Comparison of ENCODE assay signal across 12 cellular contexts in genomic region chr6:57262901-57263694, GRCh38. TPM values are rescaled to one million over a fixed set of nuclear protein-coding genes. Genes with fewer than 3 reads are reported as not detected.
DNase-seq lines count a peak whose midpoint lies in the region; ATAC-seq, FAIRE-seq and TF ChIP-seq lines count a peak whose summit lies in the region.
"Had no signal": no experiment of that assay in that cellular context is flagged by ENCODE, and none has a peak within 500 bp of the region (broad histone marks: within the 10 kb centered on the region; RNA-seq: fewer than 3 reads in every experiment).

No MANE protein-coding gene starts in this region.

- no peaks in the 10 kb centered on the region for H3K36me3 ChIP-seq in K562 (ENCODE audit: control insufficient read depth, insufficient read depth, low read length)

- H3K79me2 ChIP-seq in K562 (ENCODE audit: control insufficient read depth, insufficient read depth, low read length), result no peaks in the 10 kb centered on the region

- intact Hi-C loops in K562 (cut with micrococcal nuclease), result no loop called here
- intact Hi-C loops in activated T-helper 2 cell treated with anti-CD3 and anti-CD28 coated beads, Interferon-gamma antibody, Interleukin-2, Interleukin-4, amounts not matched to agents 10 μg/mL and 5 μg/mL and 100 μg/mL, durations not matched to agents 14 hours and 24 hours and 36 hours (cut with micrococcal nuclease), result loop anchor here (10.0 kb wide), 1 partner anchor 58 kb away; no protein-coding TSS in a partner anchor

- CTCF ChIA-PET in K562 (lab: Yijun Ruan, JAX; ENCODE audit: low intra/inter-chr PET ratio), result no interaction called here

- no peaks in the 10 kb centered on the region for H3K9me3 ChIP-seq in K562 (replicated peaks; ENCODE audit: control insufficient read depth, insufficient read depth, low read depth, low read length)

- no peak overlapping the region for H3K9ac ChIP-seq in K562 (ENCODE audit: insufficient read depth in 1 of 2, low read depth in 2 of 2, low read length in 2 of 2)

- H3K27ac Mint-ChIP-seq in HFFc6, result peak overlapping the region; percentile 98
- no peak overlapping the region for H3K27ac Mint-ChIP-seq in stimulated activated naive CD8-positive, alpha-beta T cell treated with anti-CD3 and anti-CD28 coated beads, Interleukin-15, amount 100 ng/mL, for 72 hours
- no peak overlapping the region for H3K27ac Mint-ChIP-seq in activated T-helper 2 cell treated with anti-CD3 and anti-CD28 coated beads, Interferon-gamma antibody, Interleukin-2, Interleukin-4, amounts not matched to agents 10 μg/mL and 5 μg/mL and 100 μg/mL, durations not matched to agents 14 hours and 24 hours and 36 hours

- H3K4me1 ChIP-seq in K562 (replicated peaks in 1 of 2; ENCODE audit: control insufficient read depth in 2 of 2, insufficient read depth in 2 of 2, low read length in 2 of 2), result no peaks in the 10 kb centered on the region; a peak in 1 of 5 replicates

- FAIRE-seq in K562 (lab: Jason Lieb, UNC), result no peak

- TF ChIP-seq CTCF in HFFc6 (IDR thresholded peaks at IDR 0.05), result no peak
- TF ChIP-seq CTCF in K562 (IDR thresholded peaks at IDR 0.05 in 2 of 3, conservative IDR thresholded peaks at IDR 0.05 in 1 of 3; ENCODE audit: insufficient read depth in 2 of 3, low read depth in 1 of 3, low read length in 3 of 3), result no peak

- H3K4me3 ChIP-seq in K562, result no peak overlapping the region

- no peak overlapping the region for H3K4me2 ChIP-seq in K562 (ENCODE audit: insufficient read depth, low read length)

- no peaks in the 10 kb centered on the region; the same call in 1 of the 2 replicates for H3K27me3 Mint-ChIP-seq in HFFc6 (ENCODE audit: insufficient read depth)
- peaks cover 30% of the 10 kb centered on the region for H3K27me3 Mint-ChIP-seq in stimulated activated naive CD8-positive, alpha-beta T cell treated with anti-CD3 and anti-CD28 coated beads, Interleukin-15, amount 100 ng/mL, for 72 hours
- no peaks in the 10 kb centered on the region for H3K27me3 Mint-ChIP-seq in activated T-helper 2 cell treated with anti-CD3 and anti-CD28 coated beads, Interferon-gamma antibody, Interleukin-2, Interleukin-4, amounts not matched to agents 10 μg/mL and 5 μg/mL and 100 μg/mL, durations not matched to agents 14 hours and 24 hours and 36 hours (ENCODE audit: low read depth)

- no peak for ATAC-seq in K562
- peak; percentile 79 for ATAC-seq in stimulated activated naive CD8-positive, alpha-beta T cell treated with anti-CD3 and anti-CD28 coated beads, Interleukin-15, amount 100 ng/mL, for 72 hours
- ATAC-seq in GM18873 (IDR thresholded peaks at IDR 0.05; ENCODE audit: low FRiP score, unreplicated experiment), result no peak
- ATAC-seq: left colon had no signal

- POLR2A ChIA-PET in K562 (lab: Yijun Ruan, JAX), result interaction anchor here (0.7 to 0.9 kb wide), 2 partner anchors 13 to 14 kb away, joined by 3 to 5 read pairs; no protein-coding TSS in a partner anchor

- H2AFZ ChIP-seq in K562 (ENCODE audit: low read depth, low read length), result no peak overlapping the region

- peaks cover 13% of the 10 kb centered on the region for H3K36me3 Mint-ChIP-seq in HFFc6 (ENCODE audit: low read depth)
- H3K36me3 Mint-ChIP-seq in activated T-helper 2 cell treated with anti-CD3 and anti-CD28 coated beads, Interferon-gamma antibody, Interleukin-2, Interleukin-4, amounts not matched to agents 10 μg/mL and 5 μg/mL and 100 μg/mL, durations not matched to agents 14 hours and 24 hours and 36 hours (ENCODE audit: low read depth), result no peaks in the 10 kb centered on the region

- no peaks in the 10 kb centered on the region for H3K9me3 Mint-ChIP-seq in HFFc6
- no peaks in the 10 kb centered on the region for H3K9me3 Mint-ChIP-seq in stimulated activated naive CD8-positive, alpha-beta T cell treated with anti-CD3 and anti-CD28 coated beads, Interleukin-15, amount 100 ng/mL, for 72 hours
- no peaks in the 10 kb centered on the region for H3K9me3 Mint-ChIP-seq in activated T-helper 2 cell treated with anti-CD3 and anti-CD28 coated beads, Interferon-gamma antibody, Interleukin-2, Interleukin-4, amounts not matched to agents 10 μg/mL and 5 μg/mL and 100 μg/mL, durations not matched to agents 14 hours and 24 hours and 36 hours

- peaks cover 6 to 7% of the 10 kb centered on the region in 2 experiments for H3K27me3 ChIP-seq in K562 (ENCODE audit: control insufficient read depth in 2 of 2, insufficient read depth in 2 of 2, low read length in 2 of 2)

- WGBS in K562 (ENCODE audit: insufficient coverage, low coverage, missing lambda C conversion rate), result 6% methylated on average over 3 of the region's 3 CpGs

- no peaks in the 10 kb centered on the region for H4K20me1 ChIP-seq in K562 (replicated peaks; ENCODE audit: control insufficient read depth, insufficient read depth, low read length)

- DNase-seq in HFFc6 (peak; percentile 93), K562 (ENCODE audit: extremely low read depth in 1 of 4, low spot score in 3 of 4) (no peak), hepatic stellate cell (ENCODE audit: low spot score) (peak; percentile 47), COR-L47 (lab: John Stamatoyannopoulos, UW) (no peak), NCI-H146 treated with DMSO at 0.1 percent for 48 hours (lab: John Stamatoyannopoulos, UW; ENCODE audit: unreplicated experiment) (no peak)
- no peak for DNase-seq in stimulated activated naive CD8-positive, alpha-beta T cell treated with anti-CD3 and anti-CD28 coated beads, Interleukin-15, amount 100 ng/mL, for 72 hours
- no peak for DNase-seq in activated T-helper 2 cell treated with anti-CD3 and anti-CD28 coated beads, Interferon-gamma antibody, Interleukin-2, Interleukin-4, amounts not matched to agents 10 μg/mL and 5 μg/mL and 100 μg/mL, durations not matched to agents 14 hours and 24 hours and 36 hours (ENCODE audit: low spot score)
- DNase-seq: GF-D8; Kasumi-1; stimulated activated CD4-positive, alpha-beta T cell treated with anti-CD3 and anti-CD28 coated beads, Interleukin-2, amount 100 ng/mL, for 48 hours had no signal

- no peaks in the 10 kb centered on the region for H3K9me1 ChIP-seq in K562 (ENCODE audit: control insufficient read depth, insufficient read depth, low read length)

- BruUV-seq in K562 (replicated peaks; lab: Mats Ljungman, UMichigan), result no TSS peak

- peak overlapping the region; percentile 68 for H3K4me3 Mint-ChIP-seq in HFFc6
- no peak overlapping the region for H3K4me3 Mint-ChIP-seq in stimulated activated naive CD8-positive, alpha-beta T cell treated with anti-CD3 and anti-CD28 coated beads, Interleukin-15, amount 100 ng/mL, for 72 hours
- H3K4me3 Mint-ChIP-seq in activated T-helper 2 cell treated with anti-CD3 and anti-CD28 coated beads, Interferon-gamma antibody, Interleukin-2, Interleukin-4, amounts not matched to agents 10 μg/mL and 5 μg/mL and 100 μg/mL, durations not matched to agents 14 hours and 24 hours and 36 hours (ENCODE audit: low read depth), result no peak overlapping the region

- no peak for TF ChIP-seq RAD21 in K562 (CRISPR knock-in tag; conservative IDR thresholded peaks at IDR 0.05 in 1 of 2, IDR thresholded peaks at IDR 0.05 in 1 of 2)

- in situ Hi-C loops in K562 (cut with MboI), result no loop called here

- no peak for TF ChIP-seq EP300 in K562 (IDR thresholded peaks at IDR 0.05; ENCODE audit: low read length)

- H3K27ac ChIP-seq in K562 (ENCODE audit: extremely low read depth, low read depth, low read length), result no peak overlapping the region

- H3K4me1 Mint-ChIP-seq in HFFc6 (ENCODE audit: low read depth), result peaks cover 100% of the 10 kb centered on the region
- H3K4me1 Mint-ChIP-seq in stimulated activated naive CD8-positive, alpha-beta T cell treated with anti-CD3 and anti-CD28 coated beads, Interleukin-15, amount 100 ng/mL, for 72 hours, result peaks cover 19% of the 10 kb centered on the region
- H3K4me1 Mint-ChIP-seq in activated T-helper 2 cell treated with anti-CD3 and anti-CD28 coated beads, Interferon-gamma antibody, Interleukin-2, Interleukin-4, amounts not matched to agents 10 μg/mL and 5 μg/mL and 100 μg/mL, durations not matched to agents 14 hours and 24 hours and 36 hours (ENCODE audit: low read depth), result peaks cover 8% of the 10 kb centered on the region

- no peak for TF ChIP-seq POLR2A in K562 (conservative IDR thresholded peaks at IDR 0.05)

RNA-seq across cellular contexts. Expression of gene RAB23, which starts 41.0 kb away (rescaled TPM):
- 10 to 100 TPM; 23.1 to 30.3 (median 28.9) TPM for total RNA-seq in HFFc6 (2021; fragmentation: NEBNext Ultra II Directional; extraction: Animal tissue kit (Norgen Biotek cat#: 25700))
- 2.6 and 13.3 TPM in 2 replicates for total RNA-seq in K562 (2011; cell fraction: chromatin; rRNA removed; ENCODE audit: low replicate concordance)
- total RNA-seq in K562 (2011; cell fraction: nucleolus; rRNA removed), result 2.2 and 3.0 TPM in 2 replicates
- 7.0 and 17.6 TPM in 2 replicates for total RNA-seq in K562 (2011; cell fraction: nucleoplasm; rRNA removed)
- 6.0 and 7.1 TPM in 2 replicates for total RNA-seq in K562 (2014; rRNA removed)
- total RNA-seq in K562 (2014; rRNA removed; fragmentation: Illumina TruSeq; extraction: Trizol), result 15.0 and 16.9 TPM in 2 replicates
- 16.4 and 18.0 TPM in 2 replicates for total RNA-seq in K562 (2015; rRNA removed; fragmentation: Illumina TruSeq; extraction: Trizol)
- total RNA-seq in K562 (2021), result 9.4 and 10.0 TPM in 2 replicates
- polyA plus RNA-seq in K562 (2011; rRNA removed), result 9.6 and 14.1 TPM in 2 replicates
- polyA plus RNA-seq in K562 (2011; cell fraction: cytosol; rRNA removed), result 1.8 and 2.9 TPM in 2 replicates
- polyA plus RNA-seq in K562 (2011; cell fraction: nucleus; rRNA removed), result 5.1 and 7.7 TPM in 2 replicates
- polyA plus RNA-seq in K562 (2012), result 6.7 and 8.7 TPM in 2 replicates
- polyA plus RNA-seq in K562 (2014; fragmentation: Illumina TruSeq; extraction: Trizol), result 10.7 and 14.3 TPM in 2 replicates
- 1 to 10 TPM; 3.4 to 3.6 TPM for polyA plus RNA-seq in K562 (2014; fragmentation: Nextera tagmentation; extraction: Ambion mirVana)
- polyA plus RNA-seq in K562 (2014; rRNA removed), result 8.4 and 10.0 TPM in 2 replicates
- polyA minus RNA-seq in K562 (2011; rRNA and poly(A)+ RNA removed), result 13.2 and 14.3 TPM in 2 replicates
- 3.1 and 3.7 TPM in 2 replicates for polyA minus RNA-seq in K562 (2011; cell fraction: cytosol; rRNA and poly(A)+ RNA removed)
- polyA minus RNA-seq in K562 (2011; cell fraction: nucleus; rRNA and poly(A)+ RNA removed), result 5.1 and 5.7 TPM in 2 replicates
- 4.8 and 5.1 TPM in 2 replicates for total RNA-seq in activated T-helper 2 cell treated with anti-CD3 and anti-CD28 coated beads, Interferon-gamma antibody, Interleukin-2, Interleukin-4, amounts not matched to agents 10 μg/mL and 5 μg/mL and 100 μg/mL, durations not matched to agents 14 hours and 24 hours and 36 hours

RNA-seq across cellular contexts. Expression of gene PRIM2, which starts 54.3 kb away (rescaled TPM):
- total RNA-seq in HFFc6 (2021; fragmentation: NEBNext Ultra II Directional; extraction: Animal tissue kit (Norgen Biotek cat#: 25700)), result 10 to 100 TPM; 32.6 to 46.8 (median 43.0) TPM
- total RNA-seq in K562 (2011; cell fraction: chromatin; rRNA removed; ENCODE audit: low replicate concordance), result 39.8 and 80.0 TPM in 2 replicates
- total RNA-seq in K562 (2011; cell fraction: nucleolus; rRNA removed), result 21.3 and 28.4 TPM in 2 replicates
- total RNA-seq in K562 (2011; cell fraction: nucleoplasm; rRNA removed), result 52.4 and 71.1 TPM in 2 replicates
- 23.8 and 31.5 TPM in 2 replicates for total RNA-seq in K562 (2014; rRNA removed)
- 57.5 and 63.7 TPM in 2 replicates for total RNA-seq in K562 (2014; rRNA removed; fragmentation: Illumina TruSeq; extraction: Trizol)
- total RNA-seq in K562 (2015; rRNA removed; fragmentation: Illumina TruSeq; extraction: Trizol), result 44.9 and 47.3 TPM in 2 replicates
- 33.4 and 33.6 TPM in 2 replicates for total RNA-seq in K562 (2021)
- polyA plus RNA-seq in K562 (2011; rRNA removed), result 24.3 and 37.1 TPM in 2 replicates
- 10.1 and 13.9 TPM in 2 replicates for polyA plus RNA-seq in K562 (2011; cell fraction: cytosol; rRNA removed)
- 6.3 and 10.5 TPM in 2 replicates for polyA plus RNA-seq in K562 (2011; cell fraction: nucleus; rRNA removed)
- polyA plus RNA-seq in K562 (2012), result 21.2 and 22.1 TPM in 2 replicates
- 35.0 and 37.2 TPM in 2 replicates for polyA plus RNA-seq in K562 (2014; fragmentation: Illumina TruSeq; extraction: Trizol)
- polyA plus RNA-seq in K562 (2014; fragmentation: Nextera tagmentation; extraction: Ambion mirVana), result 10 to 100 TPM; 19.8 to 20.8 TPM
- 26.4 and 27.6 TPM in 2 replicates for polyA plus RNA-seq in K562 (2014; rRNA removed)
- polyA minus RNA-seq in K562 (2011; rRNA and poly(A)+ RNA removed), result 58.6 and 64.3 TPM in 2 replicates
- 18.2 and 18.5 TPM in 2 replicates for polyA minus RNA-seq in K562 (2011; cell fraction: cytosol; rRNA and poly(A)+ RNA removed)
- polyA minus RNA-seq in K562 (2011; cell fraction: nucleus; rRNA and poly(A)+ RNA removed), result 40.1 and 60.4 TPM in 2 replicates
- 36.9 and 37.9 TPM in 2 replicates for total RNA-seq in activated T-helper 2 cell treated with anti-CD3 and anti-CD28 coated beads, Interferon-gamma antibody, Interleukin-2, Interleukin-4, amounts not matched to agents 10 μg/mL and 5 μg/mL and 100 μg/mL, durations not matched to agents 14 hours and 24 hours and 36 hours

Comparison
In these comparisons a context has a peak if more than half of its experiments do, and no peak if none do; other contexts are left out.
1. DNase-seq: peak in HFFc6 (single experiment) and hepatic stellate cell (single experiment); none in K562 (0 of 4), stimulated activated naive CD8-positive, alpha-beta T cell treated with anti-CD3 and anti-CD28 coated beads, Interleukin-15, amount 100 ng/mL, for 72 hours (0 of 2), COR-L47 (single experiment), NCI-H146 treated with DMSO at 0.1 percent for 48 hours (single experiment) and activated T-helper 2 cell treated with anti-CD3 and anti-CD28 coated beads, Interferon-gamma antibody, Interleukin-2, Interleukin-4, amounts not matched to agents 10 μg/mL and 5 μg/mL and 100 μg/mL, durations not matched to agents 14 hours and 24 hours and 36 hours (single experiment).